In the genomic region with DNA sequence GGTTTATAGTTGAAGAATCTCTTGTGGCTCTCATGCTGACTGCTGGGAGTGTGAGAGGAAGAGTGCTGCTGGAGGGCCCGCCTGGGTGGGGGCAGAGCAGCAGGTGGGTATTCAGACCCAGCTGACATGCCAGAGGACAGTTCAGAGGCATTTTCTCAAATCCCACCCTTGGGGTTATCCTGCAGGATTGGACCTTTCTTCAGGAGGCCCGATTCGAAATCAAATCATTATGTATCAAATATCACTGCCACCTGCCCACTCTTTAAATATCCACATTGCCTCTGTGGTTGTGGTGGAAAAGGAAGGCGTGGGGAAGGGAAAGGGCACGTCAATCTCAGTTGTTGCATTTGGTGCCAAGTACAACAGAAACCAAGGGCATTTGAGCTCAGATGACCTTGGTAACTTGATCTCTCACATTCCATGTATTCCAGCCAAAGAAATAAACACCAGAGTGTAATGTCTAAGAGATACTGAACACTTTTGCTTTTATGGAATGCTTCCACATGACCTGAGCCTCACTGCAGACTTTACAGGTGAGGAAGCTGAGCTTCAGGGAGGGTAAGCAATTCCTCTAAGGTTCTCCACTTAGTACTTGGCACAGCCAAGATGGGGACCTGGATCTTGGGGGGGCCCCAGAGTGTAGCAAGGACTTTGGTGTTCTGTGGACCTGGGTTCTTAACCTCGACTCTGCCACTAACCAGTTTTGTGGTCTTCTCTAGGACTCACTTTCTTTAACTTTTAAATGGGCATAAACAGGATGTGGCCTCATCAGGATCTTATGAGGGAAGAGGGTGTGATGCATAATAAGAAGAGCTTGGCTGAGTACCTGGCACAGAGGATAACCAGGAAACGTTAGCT, we compare ENCODE assay signal across 9 cellular contexts.
DNase-seq lines count a peak whose midpoint lies in the region; ATAC-seq and TF ChIP-seq lines count a peak whose summit lies in the region.
"Had no signal": no experiment of that assay in that cellular context is flagged by ENCODE, and none has a peak within 500 bp of the region (broad histone marks: within the 10 kb centered on the region; RNA-seq: fewer than 3 reads in every experiment).

No MANE protein-coding gene starts in this region.

- no peaks in the 10 kb centered on the region for H3K27me3 ChIP-seq in left ventricle myocardium inferior (ENCODE audit: low read depth)
- no peaks in the 10 kb centered on the region for H3K27me3 ChIP-seq in skeletal muscle tissue (ENCODE audit: control insufficient read depth in 3 of 3, insufficient read depth in 3 of 3, low read length in 3 of 3)

- H3K36me3 Mint-ChIP-seq in WTC11, result no peaks in the 10 kb centered on the region

- H3K9me3 ChIP-seq in HEK293 (ENCODE audit: control insufficient read depth, insufficient read depth, low read depth, low read length), result no peaks in the 10 kb centered on the region
- no peaks in the 10 kb centered on the region for H3K9me3 ChIP-seq in left ventricle myocardium inferior (replicated peaks)
- H3K9me3 ChIP-seq in skeletal muscle tissue (ENCODE audit: control insufficient read depth in 3 of 3, low read length in 3 of 3), result no peaks in the 10 kb centered on the region

- H3K9ac ChIP-seq in skeletal muscle tissue (ENCODE audit: low read depth in 1 of 3, low read length in 3 of 3), result peak overlapping the region; percentile 42 to 70 (median 67)

- H3K27ac Mint-ChIP-seq in WTC11, result 0 out of 2 replicates have a peak overlapping the region, but pooled peaks have one; percentile 11

- H3K27me3 Mint-ChIP-seq in WTC11 (ENCODE audit: low read depth), result no peaks in the 10 kb centered on the region

- H3K4me1 Mint-ChIP-seq in WTC11, result peaks cover 57% of the 10 kb centered on the region

- POLR2A ChIA-PET in HEK293 (lab: Yijun Ruan, JAX), result interaction anchor here (1.2 to 1.3 kb wide), 2 partner anchors 17 to 52 kb away, joined by 3 to 5 read pairs; no protein-coding TSS in a partner anchor
- POLR2A ChIA-PET in WTC11 (lab: Charles Lee), result no interaction called here
- POLR2A ChIA-PET in GM10248 (lab: Yijun Ruan, JAX), result no interaction called here

- no peak for DNase-seq in WTC11 (ENCODE audit: low spot score)
- DNase-seq in left ventricle myocardium inferior, result no peak
- DNase-seq in GM10248 (ENCODE audit: extremely low spot score), result no peak
- DNase-seq: stimulated activated CD4-positive, alpha-beta T cell treated with anti-CD3 and anti-CD28 coated beads, Interleukin-12 subunit alpha, Interleukin-12 subunit beta, amount 100 ng/mL, for 4 hours had no signal

- no peaks in the 10 kb centered on the region for H3K9me3 Mint-ChIP-seq in WTC11

- intact Hi-C loops in left ventricle myocardium inferior (cut with micrococcal nuclease), result no loop called here

- no peak overlapping the region for H3K27ac ChIP-seq in HEK293 (ENCODE audit: extremely low read depth, low read depth, low read length)
- H3K27ac ChIP-seq in left ventricle myocardium inferior (replicated peaks), result peak overlapping the region; percentile 82
- H3K27ac ChIP-seq in skeletal muscle tissue (ENCODE audit: low read depth, low read length), result peak overlapping the region; percentile 84

- ATAC-seq in WTC11 (no peak), HG03342 (IDR thresholded peaks at IDR 0.05; ENCODE audit: unreplicated experiment) (no peak), GM21423 (IDR thresholded peaks at IDR 0.05; ENCODE audit: unreplicated experiment) (no peak), GM18520 (IDR thresholded peaks at IDR 0.05; ENCODE audit: unreplicated experiment) (no peak)

- no peak for TF ChIP-seq CTCF in HEK293 (tag by site-specific recombination; IDR thresholded peaks at IDR 0.05)
- no peak for TF ChIP-seq CTCF in WTC11 (IDR thresholded peaks at IDR 0.05)
- TF ChIP-seq CTCF in left ventricle myocardium inferior (IDR thresholded peaks at IDR 0.05; ENCODE audit: borderline replicate concordance), result no peak
- no peak for TF ChIP-seq CTCF in GM10248 (IDR thresholded peaks at IDR 0.05; ENCODE audit: control extremely low read depth, extremely low read depth, low read depth, missing control alignments)

- no peak overlapping the region for H3K4me3 Mint-ChIP-seq in WTC11

- H3K36me3 ChIP-seq in HEK293 (ENCODE audit: control insufficient read depth in 2 of 2, insufficient read depth in 1 of 2, low read length in 2 of 2) (peaks cover 0 to 5% of the 10 kb centered on the region in 2 experiments; a peak in 1 of 3 replicates), left ventricle myocardium inferior (peaks cover 2% of the 10 kb centered on the region), skeletal muscle tissue (ENCODE audit: control insufficient read depth in 3 of 3, insufficient read depth in 3 of 3, low read length in 3 of 3) (no peaks in the 10 kb centered on the region)

- CTCF ChIA-PET in HEK293 (lab: Yijun Ruan, JAX), result interaction anchor here (0.6 kb wide), 3 partner anchors 14 to 178 kb away, joined by 3 to 11 read pairs (median 3); no protein-coding TSS in a partner anchor
- CTCF ChIA-PET in WTC11 (lab: Charles Lee), result interaction anchor here (1.1 kb wide), 1 partner anchor 180 kb away, joined by 3 read pairs; no protein-coding TSS in a partner anchor
- CTCF ChIA-PET in GM10248 (lab: Yijun Ruan, JAX), result interaction anchor here (1.1 to 1.4 kb wide), 2 partner anchors 11 to 179 kb away, joined by 3 to 4 read pairs; no protein-coding TSS in a partner anchor

- H3K4me3 ChIP-seq in HEK293 (ENCODE audit: low read depth, low read length) (no peak overlapping the region), left ventricle myocardium inferior (no peak overlapping the region), skeletal muscle tissue (ENCODE audit: low read length in 3 of 3) (peak overlapping the region; percentile 2 to 32 (median 22))

- H3K4me1 ChIP-seq in HEK293 (ENCODE audit: control insufficient read depth, insufficient read depth, low read length), result no peaks in the 10 kb centered on the region
- H3K4me1 ChIP-seq in left ventricle myocardium inferior, result peaks cover 62% of the 10 kb centered on the region
- peaks cover 51 to 62% (median 60%) of the 10 kb centered on the region in 3 donors for H3K4me1 ChIP-seq in skeletal muscle tissue (ENCODE audit: control insufficient read depth in 3 of 3, insufficient read depth in 3 of 3, low read length in 3 of 3)

TF ChIP-seq in HEK293, 187 proteins besides CTCF, POLR2A, EP300 and RAD21:
- TF ChIP-seq ZNF521 (tag by site-specific recombination; IDR thresholded peaks at IDR 0.05), result no peak
- no peak for TF ChIP-seq KLF1 (tag by site-specific recombination; IDR thresholded peaks at IDR 0.05)
- TF ChIP-seq ZFHX2 (tag by site-specific recombination; conservative IDR thresholded peaks at IDR 0.05), result peak; percentile 33
- 0 out of 2 replicates have a peak, but pooled peaks have one; percentile 27 for TF ChIP-seq ZXDB (tag by site-specific recombination; IDR thresholded peaks at IDR 0.05)
- 0 out of 2 replicates have a peak, but pooled peaks have one; percentile 29 for TF ChIP-seq ZNF843 (tag by site-specific recombination; IDR thresholded peaks at IDR 0.05)
- peak; percentile 58; the same call in 1 of the 2 replicates for TF ChIP-seq GFI1B (tag by site-specific recombination; IDR thresholded peaks at IDR 0.05)
- TF ChIP-seq, protein P1, sequence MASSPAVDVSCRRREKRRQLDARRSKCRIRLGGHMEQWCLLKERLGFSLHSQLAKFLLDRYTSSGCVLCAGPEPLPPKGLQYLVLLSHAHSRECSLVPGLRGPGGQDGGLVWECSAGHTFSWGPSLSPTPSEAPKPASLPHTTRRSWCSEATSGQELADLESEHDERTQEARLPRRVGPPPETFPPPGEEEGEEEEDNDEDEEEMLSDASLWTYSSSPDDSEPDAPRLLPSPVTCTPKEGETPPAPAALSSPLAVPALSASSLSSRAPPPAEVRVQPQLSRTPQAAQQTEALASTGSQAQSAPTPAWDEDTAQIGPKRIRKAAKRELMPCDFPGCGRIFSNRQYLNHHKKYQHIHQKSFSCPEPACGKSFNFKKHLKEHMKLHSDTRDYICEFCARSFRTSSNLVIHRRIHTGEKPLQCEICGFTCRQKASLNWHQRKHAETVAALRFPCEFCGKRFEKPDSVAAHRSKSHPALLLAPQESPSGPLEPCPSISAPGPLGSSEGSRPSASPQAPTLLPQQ (tag by site-specific recombination; IDR thresholded peaks at IDR 0.05), result no peak

TF ChIP-seq in WTC11, 78 proteins besides CTCF, POLR2A, EP300 and RAD21:
- TF ChIP-seq MYBL2 (CRISPR knock-in tag; IDR thresholded peaks at IDR 0.05) (no peak), TCF7 (CRISPR knock-in tag; IDR thresholded peaks at IDR 0.05; ENCODE audit: low read depth) (no peak), ATF1 (CRISPR knock-in tag; IDR thresholded peaks at IDR 0.05) (no peak), NR2C2 (CRISPR knock-in tag; IDR thresholded peaks at IDR 0.05) (no peak)
- TF ChIP-seq, protein P2, sequence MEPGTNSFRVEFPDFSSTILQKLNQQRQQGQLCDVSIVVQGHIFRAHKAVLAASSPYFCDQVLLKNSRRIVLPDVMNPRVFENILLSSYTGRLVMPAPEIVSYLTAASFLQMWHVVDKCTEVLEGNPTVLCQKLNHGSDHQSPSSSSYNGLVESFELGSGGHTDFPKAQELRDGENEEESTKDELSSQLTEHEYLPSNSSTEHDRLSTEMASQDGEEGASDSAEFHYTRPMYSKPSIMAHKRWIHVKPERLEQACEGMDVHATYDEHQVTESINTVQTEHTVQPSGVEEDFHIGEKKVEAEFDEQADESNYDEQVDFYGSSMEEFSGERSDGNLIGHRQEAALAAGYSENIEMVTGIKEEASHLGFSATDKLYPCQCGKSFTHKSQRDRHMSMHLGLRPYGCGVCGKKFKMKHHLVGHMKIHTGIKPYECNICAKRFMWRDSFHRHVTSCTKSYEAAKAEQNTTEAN (CRISPR knock-in tag; IDR thresholded peaks at IDR 0.05), result no peak
- TF ChIP-seq, protein P3, sequence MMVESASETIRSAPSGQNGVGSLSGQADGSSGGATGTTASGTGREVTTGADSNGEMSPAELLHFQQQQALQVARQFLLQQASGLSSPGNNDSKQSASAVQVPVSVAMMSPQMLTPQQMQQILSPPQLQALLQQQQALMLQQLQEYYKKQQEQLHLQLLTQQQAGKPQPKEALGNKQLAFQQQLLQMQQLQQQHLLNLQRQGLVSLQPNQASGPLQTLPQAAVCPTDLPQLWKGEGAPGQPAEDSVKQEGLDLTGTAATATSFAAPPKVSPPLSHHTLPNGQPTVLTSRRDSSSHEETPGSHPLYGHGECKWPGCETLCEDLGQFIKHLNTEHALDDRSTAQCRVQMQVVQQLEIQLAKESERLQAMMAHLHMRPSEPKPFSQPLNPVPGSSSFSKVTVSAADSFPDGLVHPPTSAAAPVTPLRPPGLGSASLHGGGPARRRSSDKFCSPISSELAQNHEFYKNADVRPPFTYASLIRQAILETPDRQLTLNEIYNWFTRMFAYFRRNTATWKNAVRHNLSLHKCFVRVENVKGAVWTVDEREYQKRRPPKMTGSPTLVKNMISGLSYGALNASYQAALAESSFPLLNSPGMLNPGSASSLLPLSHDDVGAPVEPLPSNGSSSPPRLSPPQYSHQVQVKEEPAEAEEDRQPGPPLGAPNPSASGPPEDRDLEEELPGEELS (CRISPR knock-in tag; IDR thresholded peaks at IDR 0.05), result no peak
- TF ChIP-seq, protein P4, sequence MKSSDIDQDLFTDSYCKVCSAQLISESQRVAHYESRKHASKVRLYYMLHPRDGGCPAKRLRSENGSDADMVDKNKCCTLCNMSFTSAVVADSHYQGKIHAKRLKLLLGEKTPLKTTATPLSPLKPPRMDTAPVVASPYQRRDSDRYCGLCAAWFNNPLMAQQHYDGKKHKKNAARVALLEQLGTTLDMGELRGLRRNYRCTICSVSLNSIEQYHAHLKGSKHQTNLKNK (CRISPR knock-in tag; IDR thresholded peaks at IDR 0.05), result no peak

Comparison
In these comparisons a context has a peak if more than half of its experiments do, and no peak if none do; other contexts are left out.
1. H3K4me3 ChIP-seq: peak in skeletal muscle tissue (3 of 3); none in HEK293 (single experiment) and left ventricle myocardium inferior (single experiment).